Comparison of ENCODE assay signal across 8 cellular contexts in genomic region chr16:54929090-54930033, GRCh38. TPM values are rescaled to one million over a fixed set of nuclear protein-coding genes. Genes with fewer than 3 reads are reported as not detected.
DNase-seq lines count a peak whose midpoint lies in the region; ATAC-seq and TF ChIP-seq lines count a peak whose summit lies in the region.

No MANE protein-coding gene starts in this region.

- no peaks in the 10 kb centered on the region for H3K36me3 ChIP-seq in mucosa of descending colon (ENCODE audit: low read depth)

- no peak overlapping the region for H3K4me3 ChIP-seq in mucosa of descending colon

- DNase-seq in COLO668 (lab: John Stamatoyannopoulos, UW; ENCODE audit: unreplicated experiment) (peak; percentile 99), HT-29 (ENCODE audit: low spot score) (peak; percentile 99), NOMO-1 treated with DMSO at 0.1 percent for 48 hours (lab: John Stamatoyannopoulos, UW; ENCODE audit: unreplicated experiment) (peak; percentile 98), epidermal melanocyte (ENCODE audit: insufficient read length, low spot score) (peak; percentile 86), mucosa of descending colon (peak; percentile 98 to 100 (median 99))
- DNase-seq in activated CD8-positive, alpha-beta memory T cell treated with anti-CD3 and anti-CD28 coated beads, Interleukin-2, amount 50 U/mL, for 1 hour (ENCODE audit: extremely low read depth), result peak; percentile 73
- DNase-seq in stimulated activated CD8-positive, alpha-beta memory T cell treated with anti-CD3 and anti-CD28 coated beads, Interleukin-2, amount 100 ng/mL, for 48 hours (ENCODE audit: low read depth in 2 of 2), result peak; percentile 94 to 98

- TF ChIP-seq CTCF in mucosa of descending colon (IDR thresholded peaks at IDR 0.05), result no peak

- H3K9me3 ChIP-seq in mucosa of descending colon, result no peaks in the 10 kb centered on the region

- H3K4me1 ChIP-seq in mucosa of descending colon (ENCODE audit: low read depth), result peaks cover 19% of the 10 kb centered on the region

- ATAC-seq in GM21360 (IDR thresholded peaks at IDR 0.05; ENCODE audit: unreplicated experiment) (peak; percentile 80), mucosa of descending colon (peak; percentile 95)

- intact Hi-C loops in mucosa of descending colon (cut with DNase I, micrococcal nuclease), result no loop called here

RNA-seq across cellular contexts. Expression of gene IRX5, which starts 1.3 kb away (rescaled TPM):
- total RNA-seq in HT-29 (2014; rRNA removed; shearing (Covaris generic)), result 8.1 and 9.0 TPM in 2 replicates
- not detected for total RNA-seq in mucosa of descending colon
